Comparison of ENCODE assay signal across 8 cellular contexts in genomic region chr1:53754484-53755312, GRCh38. TPM values are rescaled to one million over a fixed set of nuclear protein-coding genes. Genes with fewer than 3 reads are reported as not detected.
A peak's percentile ranks its signal among the peaks of the same experiment; 100 is the strongest.
DNase-seq lines count a peak whose midpoint lies in the region; ATAC-seq and TF ChIP-seq lines count a peak whose summit lies in the region.

No MANE protein-coding gene starts in this region.

- H3K4me1 Mint-ChIP-seq in natural killer cell treated with Interleukin-12 subunit alpha and Interleukin-12 subunit beta and Interleukin-15 and Interleukin-18, amount 100 ng/mL, for 72 hours (ENCODE audit: low read depth in 2 of 2) = peaks cover 0 to 5% of the 10 kb centered on the region in 2 donors

- H3K4me3 ChIP-seq in RWPE2 (ENCODE audit: severe bottlenecking) = no peak overlapping the region

- no peak overlapping the region for H3K4me3 Mint-ChIP-seq in natural killer cell treated with Interleukin-12 subunit alpha and Interleukin-12 subunit beta and Interleukin-15 and Interleukin-18, amount 100 ng/mL, for 72 hours

- H3K27ac Mint-ChIP-seq in natural killer cell treated with Interleukin-12 subunit alpha and Interleukin-12 subunit beta and Interleukin-15 and Interleukin-18, amount 100 ng/mL, for 72 hours = no peak overlapping the region

- H3K27me3 ChIP-seq in RWPE2 (ENCODE audit: insufficient read depth, poor library complexity, severe bottlenecking) = no peaks in the 10 kb centered on the region

- no peaks in the 10 kb centered on the region for H3K36me3 Mint-ChIP-seq in natural killer cell treated with Interleukin-12 subunit alpha and Interleukin-12 subunit beta and Interleukin-15 and Interleukin-18, amount 100 ng/mL, for 72 hours

- no peaks in the 10 kb centered on the region for H3K27me3 Mint-ChIP-seq in natural killer cell treated with Interleukin-12 subunit alpha and Interleukin-12 subunit beta and Interleukin-15 and Interleukin-18, amount 100 ng/mL, for 72 hours

- no peaks in the 10 kb centered on the region for H3K9me3 Mint-ChIP-seq in natural killer cell treated with Interleukin-12 subunit alpha and Interleukin-12 subunit beta and Interleukin-15 and Interleukin-18, amount 100 ng/mL, for 72 hours

- no peaks in the 10 kb centered on the region for H3K9me3 ChIP-seq in RWPE2 (ENCODE audit: severe bottlenecking)

- H3K36me3 ChIP-seq in RWPE2 (ENCODE audit: low read depth) = no peaks in the 10 kb centered on the region

- peak; percentile 79 for TF ChIP-seq CTCF in RWPE2 (IDR thresholded peaks at IDR 0.05; ENCODE audit: poor library complexity, severe bottlenecking)

- no peaks in the 10 kb centered on the region for H3K4me1 ChIP-seq in RWPE2 (ENCODE audit: insufficient read depth, poor library complexity, severe bottlenecking)

- ATAC-seq in RWPE2 (ENCODE audit: low read depth) = peak; percentile 41; the same call in 1 of the 3 replicates
- peak; percentile 43 to 64 for ATAC-seq in natural killer cell treated with Interleukin-12 subunit alpha and Interleukin-12 subunit beta and Interleukin-15 and Interleukin-18, amount 100 ng/mL, for 72 hours

- DNase-seq in NOMO-1 treated with DMSO at 0.1 percent for 48 hours (lab: John Stamatoyannopoulos, UW; ENCODE audit: unreplicated experiment) = peak; percentile 33
- DNase-seq in NOMO-1 treated with dmso at 0.1 percent for 144 hours (lab: John Stamatoyannopoulos, UW; ENCODE audit: unreplicated experiment) = no peak
- peak; percentile 27 for DNase-seq in KG1 (lab: John Stamatoyannopoulos, UW)
- no peak for DNase-seq in RWPE2 (ENCODE audit: low spot score)
- DNase-seq in epidermal melanocyte (ENCODE audit: insufficient read length, low spot score) = peak; percentile 57
- DNase-seq in natural killer cell treated with Interleukin-12 subunit alpha and Interleukin-12 subunit beta and Interleukin-15 and Interleukin-18, amount 100 ng/mL, for 72 hours (ENCODE audit: low spot score) = no peak
- no peak for DNase-seq in DMS153 (lab: John Stamatoyannopoulos, UW)
- DNase-seq in GF-D8 (lab: John Stamatoyannopoulos, UW) = no peak

- H3K27ac ChIP-seq in RWPE2 (ENCODE audit: poor library complexity, severe bottlenecking) = no peak overlapping the region

RNA-seq across cellular contexts. Expression of gene GLIS1, which starts 15.7 kb away (rescaled TPM):
- not detected for total RNA-seq in natural killer cell treated with Interleukin-12 subunit alpha and Interleukin-12 subunit beta and Interleukin-15 and Interleukin-18, amount 100 ng/mL, for 72 hours

Comparison
In these comparisons a context has a peak if more than half of its experiments do, and no peak if none do; other contexts are left out.
1. DNase-seq: peak in NOMO-1 treated with DMSO at 0.1 percent for 48 hours (single experiment), KG1 (single experiment) and epidermal melanocyte (single experiment); none in NOMO-1 treated with dmso at 0.1 percent for 144 hours (single experiment), RWPE2 (single experiment), natural killer cell treated with Interleukin-12 subunit alpha and Interleukin-12 subunit beta and Interleukin-15 and Interleukin-18, amount 100 ng/mL, for 72 hours (single experiment), DMS153 (single experiment) and GF-D8 (single experiment).